In the genomic region with DNA sequence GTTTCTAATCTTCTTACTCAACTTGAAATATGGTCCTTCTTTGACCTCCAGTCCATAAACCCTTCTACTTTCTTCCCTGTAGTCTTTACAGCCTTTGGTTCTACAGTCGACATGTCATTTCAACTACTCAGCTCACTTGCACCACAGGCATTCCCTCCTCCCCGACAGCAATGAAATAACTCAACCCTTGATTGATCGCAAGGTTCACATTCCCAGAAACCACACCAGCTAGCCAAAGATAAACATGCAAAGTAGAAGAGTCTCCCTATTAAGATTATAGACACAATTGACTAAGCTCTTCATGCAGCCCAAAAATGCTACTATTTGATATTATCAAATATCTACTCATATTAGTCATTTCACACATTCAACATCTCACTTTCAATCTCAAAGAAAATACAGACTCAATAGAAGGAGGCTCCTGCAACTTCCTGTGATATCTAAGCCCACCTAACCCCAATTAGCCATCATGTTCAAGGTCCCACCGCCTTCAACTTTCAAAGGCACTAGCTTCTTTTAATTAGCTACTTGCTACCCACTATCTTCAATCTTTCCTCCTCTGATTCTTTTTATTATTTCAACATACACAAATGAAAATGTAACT, we compare ENCODE assay signal across 13 cellular contexts. TPM values are rescaled to one million over a fixed set of nuclear protein-coding genes. Genes with fewer than 3 reads are reported as not detected.
DNase-seq lines count a peak whose midpoint lies in the region; ATAC-seq and TF ChIP-seq lines count a peak whose summit lies in the region.
"Had no signal": no experiment of that assay in that cellular context is flagged by ENCODE, and none has a peak within 500 bp of the region (broad histone marks: within the 10 kb centered on the region; RNA-seq: fewer than 3 reads in every experiment).

No MANE protein-coding gene starts in this region.

- H3K14ac ChIP-seq in IMR-90 (replicated peaks; ENCODE audit: low read depth, low read length): no peak overlapping the region

- CTCF ChIA-PET in BJ (lab: Yijun Ruan, JAX) (interaction anchor here (1.2 kb wide), 1 partner anchor 12 kb away, joined by 4 read pairs; no protein-coding TSS in a partner anchor), IMR-90 (lab: Yijun Ruan, JAX) (interaction anchor here (1.2 kb wide), 2 partner anchors 12 to 14 kb away, joined by 3 to 4 read pairs; no protein-coding TSS in a partner anchor)

- H3K4ac ChIP-seq in IMR-90 (ENCODE audit: low read depth, low read length): no peak overlapping the region

- no peak overlapping the region for H3K9ac ChIP-seq in IMR-90 (ENCODE audit: low read depth, low read length)

- H3K79me1 ChIP-seq in IMR-90 (ENCODE audit: low read depth in 1 of 2, low read length in 2 of 2): peaks cover 8 to 14% of the 10 kb centered on the region in 2 experiments; a peak in 3 of 4 replicates

- no peak overlapping the region for H2AK5ac ChIP-seq in IMR-90 (ENCODE audit: low read depth, low read length)

- no peaks in the 10 kb centered on the region for H3K27me3 Mint-ChIP-seq in nephron progenitor cell (ENCODE audit: low read depth, poor library complexity)

- H4K5ac ChIP-seq in IMR-90 (ENCODE audit: low read depth, low read length): no peak overlapping the region

- peaks cover 56% of the 10 kb centered on the region for H3K36me3 Mint-ChIP-seq in nephron progenitor cell (ENCODE audit: low read depth)

- POLR2A ChIA-PET in BJ (lab: Charles Lee): no interaction called here
- POLR2A ChIA-PET in IMR-90 (lab: Charles Lee; ENCODE audit: unreplicated experiment): no interaction called here

- H3K4me3 Mint-ChIP-seq in nephron progenitor cell: no peak overlapping the region
- H3K4me3 Mint-ChIP-seq: CD8-positive, alpha-beta T cell had no signal

- in situ Hi-C loops in IMR-90 (cut with MboI; ENCODE audit: low sequenced_read_pairs): no loop called here

- H4K8ac ChIP-seq in IMR-90 (ENCODE audit: low read depth in 2 of 2, low read length in 2 of 2): peak overlapping the region in 1 of 2 experiments; percentile 53; a peak in 1 of 4 replicates

- H3K9me3 ChIP-seq in IMR-90 (ENCODE audit: control insufficient read depth, insufficient read depth, low read length) (peaks cover 2% of the 10 kb centered on the region; the same call in 1 of the 2 replicates), esophagus muscularis mucosa (no peaks in the 10 kb centered on the region)
- H3K9me3 ChIP-seq: gastrocnemius medialis had no signal

- no peaks in the 10 kb centered on the region for H4K20me1 ChIP-seq in IMR-90 (ENCODE audit: insufficient read depth, low read length)

- H3K4me1 ChIP-seq in IMR-90 (ENCODE audit: control insufficient read depth, insufficient read depth, low read length): peaks cover 2% of the 10 kb centered on the region; the same call in 1 of the 2 replicates
- H3K4me1 ChIP-seq in esophagus muscularis mucosa: no peaks in the 10 kb centered on the region
- H3K4me1 ChIP-seq: gastrocnemius medialis had no signal

- peak overlapping the region; percentile 66 for H3K4me2 ChIP-seq in IMR-90 (ENCODE audit: low read depth, low read length)

- no peak overlapping the region for H3K23ac ChIP-seq in IMR-90 (ENCODE audit: low read depth, low read length)

- H3K9me1 ChIP-seq in IMR-90 (ENCODE audit: insufficient read depth, low read length): peaks cover 6% of the 10 kb centered on the region; the same call in 1 of the 2 replicates

- H3K56ac ChIP-seq in IMR-90 (ENCODE audit: extremely low read depth, insufficient read depth, low read length): 0 out of 2 replicates have a peak overlapping the region, but pooled peaks have one; percentile 13

- ATAC-seq in IMR-90 (ENCODE audit: low read depth): peak; percentile 95
- no peak for ATAC-seq in HG02852 (IDR thresholded peaks at IDR 0.05; ENCODE audit: unreplicated experiment)
- no peak for ATAC-seq in left ventricle myocardium superior
- ATAC-seq: CD8-positive, alpha-beta T cell; gastrocnemius medialis; left cardiac atrium had no signal

- H2BK15ac ChIP-seq in IMR-90 (ENCODE audit: low read depth, low read length): peak overlapping the region; percentile 2; the same call in 1 of the 3 replicates

- TF ChIP-seq EP300 in esophagus muscularis mucosa (IDR thresholded peaks at IDR 0.05): no peak

- H3K4me1 Mint-ChIP-seq in nephron progenitor cell: peaks cover 15% of the 10 kb centered on the region

- TF ChIP-seq POLR2A in IMR-90 (IDR thresholded peaks at IDR 0.05; ENCODE audit: low read depth, low read length) (no peak), esophagus muscularis mucosa (IDR thresholded peaks at IDR 0.05; ENCODE audit: low read depth) (no peak)

- TF ChIP-seq CTCF in BJ (IDR thresholded peaks at IDR 0.05; ENCODE audit: insufficient read depth, low read depth, low read length): no peak
- no peak for TF ChIP-seq CTCF in IMR-90 (conservative IDR thresholded peaks at IDR 0.05; ENCODE audit: low read depth, low read length)
- TF ChIP-seq CTCF in cardiac fibroblast (IDR thresholded peaks at IDR 0.05; ENCODE audit: low read depth, low read length): no peak
- no peak for TF ChIP-seq CTCF in nephron progenitor cell (IDR thresholded peaks at IDR 0.05)
- no peak for TF ChIP-seq CTCF in esophagus muscularis mucosa (IDR thresholded peaks at IDR 0.05)

- dilution Hi-C loops in IMR-90 (cut with HindIII; ENCODE audit: low sequenced_read_pairs, unreplicated experiment): no loop called here

- no peak overlapping the region for H2AK9ac ChIP-seq in IMR-90 (replicated peaks; ENCODE audit: low read depth, low read length, poor library complexity)

- H3K4me3 ChIP-seq in BJ (ENCODE audit: low read depth, low read length): no peak overlapping the region
- no peak overlapping the region for H3K4me3 ChIP-seq in IMR-90 (ENCODE audit: insufficient read depth, low read depth, low read length)
- no peak overlapping the region for H3K4me3 ChIP-seq in cardiac fibroblast (replicated peaks in 1 of 2; ENCODE audit: low read depth in 2 of 2, low read length in 2 of 2)
- H3K4me3 ChIP-seq in esophagus muscularis mucosa: no peak overlapping the region
- H3K4me3 ChIP-seq: gastrocnemius medialis had no signal

- intact Hi-C loops in IMR-90 (cut with micrococcal nuclease): loop anchor here (2.0 kb wide), 1 partner anchor 18 kb away; no protein-coding TSS in a partner anchor
- intact Hi-C loops in left ventricle myocardium superior (cut with micrococcal nuclease): no loop called here
- intact Hi-C loops in esophagus muscularis mucosa (cut with DNase I): no loop called here

- H3K27ac Mint-ChIP-seq in nephron progenitor cell: peak overlapping the region; percentile 26
- H3K27ac Mint-ChIP-seq: CD8-positive, alpha-beta T cell had no signal

- H3K9me3 Mint-ChIP-seq in nephron progenitor cell: peaks cover 22% of the 10 kb centered on the region
- H3K9me3 Mint-ChIP-seq: CD8-positive, alpha-beta T cell had no signal

- WGBS in IMR-90 (ENCODE audit: extremely low coverage in 2 of 2, insufficient read length in 1 of 2), 2 experiments: no CpG with 5 or more reads among the region's 4 CpGs
- WGBS in esophagus muscularis mucosa: 70% methylated on average over 4 of the region's 4 CpGs

- H2BK5ac ChIP-seq in IMR-90 (ENCODE audit: low read depth, low read length, poor library complexity, severe bottlenecking): peak overlapping the region; percentile 79

- H3K27me3 ChIP-seq in BJ (ENCODE audit: control insufficient read depth, insufficient read depth, low read length) (no peaks in the 10 kb centered on the region), IMR-90 (ENCODE audit: control insufficient read depth, insufficient read depth, low read length) (no peaks in the 10 kb centered on the region), esophagus muscularis mucosa (no peaks in the 10 kb centered on the region)
- H3K27me3 ChIP-seq: gastrocnemius medialis had no signal

- H3K36me3 ChIP-seq in BJ (ENCODE audit: control insufficient read depth, insufficient read depth, low read length): no peaks in the 10 kb centered on the region
- H3K36me3 ChIP-seq in IMR-90 (ENCODE audit: control insufficient read depth, insufficient read depth, low read length): 0 out of 2 replicates have a peak, but pooled peaks cover 1% of the 10 kb centered on the region
- peaks cover 0 to 15% (median 6%) of the 10 kb centered on the region in 4 donors for H3K36me3 ChIP-seq in esophagus muscularis mucosa

- TF ChIP-seq RAD21 in IMR-90 (IDR thresholded peaks at IDR 0.05; ENCODE audit: low read length): no peak

- H2BK20ac ChIP-seq in IMR-90 (ENCODE audit: low read depth, low read length): peak overlapping the region; percentile 64; the same call in 1 of the 2 replicates

- peak overlapping the region; percentile 55; the same call in 1 of the 2 replicates for H3K18ac ChIP-seq in IMR-90 (ENCODE audit: low read depth, low read length)

- BruUV-seq in IMR-90 (replicated peaks; lab: Mats Ljungman, UMichigan): no TSS peak

- DNase-seq in BJ (ENCODE audit: low read depth) (peak; percentile 81), IMR-90 (peak; percentile 94), cardiac fibroblast (ENCODE audit: low read depth in 2 of 2) (peak; percentile 39 to 52), nephron progenitor cell (no peak), left ventricle myocardium superior (no peak), NCI-H2107 (lab: John Stamatoyannopoulos, UW) (no peak), esophagus muscularis mucosa (ENCODE audit: extremely low spot score) (no peak)
- DNase-seq: activated CD4-positive, alpha-beta T cell treated with anti-CD3 and anti-CD28 coated beads, Interleukin-2, amount 50 U/mL, for 4 hours; CD8-positive, alpha-beta T cell; gastrocnemius medialis; left cardiac atrium; T-helper 1 cell had no signal

- H3K27ac ChIP-seq in IMR-90 (ENCODE audit: insufficient read depth, low read length) (no peak overlapping the region), esophagus muscularis mucosa (replicated peaks in 1 of 4) (no peak overlapping the region)
- H3K27ac ChIP-seq: gastrocnemius medialis had no signal

- peak overlapping the region; percentile 55; the same call in 1 of the 2 replicates for H2BK120ac ChIP-seq in IMR-90 (ENCODE audit: low read depth, low read length)

- no peak overlapping the region for H2AFZ ChIP-seq in IMR-90 (replicated peaks; ENCODE audit: low read length, poor library complexity)

- H4K91ac ChIP-seq in IMR-90 (ENCODE audit: insufficient read depth, low read depth, low read length): no peak overlapping the region

TF ChIP-seq in IMR-90, 13 proteins besides CTCF, POLR2A, EP300 and RAD21 (continues in another document):
- TF ChIP-seq MAFK (IDR thresholded peaks at IDR 0.05; ENCODE audit: low read depth, low read length) (0 out of 2 replicates have a peak, but pooled peaks have one; percentile 2), BHLHE40 (IDR thresholded peaks at IDR 0.05; ENCODE audit: low read depth, low read length) (peak; percentile 43; the same call in 1 of the 2 replicates), FOS (IDR thresholded peaks at IDR 0.05; ENCODE audit: low read depth, low read length) (0 out of 2 replicates have a peak, but pooled peaks have one; percentile 31), CEBPB (IDR thresholded peaks at IDR 0.05; ENCODE audit: low read depth, low read length) (peak; percentile 67)

RNA-seq across cellular contexts. Expression of gene RTTN, which starts 50.8 kb away (rescaled TPM):
- polyA plus RNA-seq in BJ (2011; rRNA removed) (5.4 and 8.2 TPM in 2 replicates), IMR-90 (2012; rRNA removed) (4.8 and 5.8 TPM in 2 replicates)
- 15.2 and 16.2 TPM in 2 replicates for polyA minus RNA-seq in BJ (2011; rRNA and poly(A)+ RNA removed)
- total RNA-seq in IMR-90 (2012; rRNA removed) (19.9 and 21.9 TPM in 2 replicates), left ventricle myocardium superior (6.8 TPM), esophagus muscularis mucosa (10 to 100 TPM in 1 of 4 donors, 1 to 10 TPM in 3; 6.7 to 18.7 (median 7.3) TPM)
- 1.1 and 1.9 TPM in 2 replicates for polyA plus RNA-seq in IMR-90 (2012; cell fraction: cytosol; rRNA removed)
- polyA plus RNA-seq in IMR-90 (2012; cell fraction: nucleus; rRNA removed; ENCODE audit: low replicate concordance): 2.9 and 18.0 TPM in 2 replicates

Comparison
In these comparisons a context has a peak if more than half of its experiments do, and no peak if none do; other contexts are left out.
1. DNase-seq: peak in BJ (single experiment), IMR-90 (single experiment) and cardiac fibroblast (2 of 2); none in nephron progenitor cell (single experiment), left ventricle myocardium superior (single experiment), NCI-H2107 (single experiment) and esophagus muscularis mucosa (single experiment).